ENCODE assay signal across 10 cellular contexts in genomic region chr16:31352344-31353115, GRCh38. TPM values are rescaled to one million over a fixed set of nuclear protein-coding genes. Genes with fewer than 3 reads are reported as not detected.
DNase-seq lines count a peak whose midpoint lies in the region; ATAC-seq and TF ChIP-seq lines count a peak whose summit lies in the region.
"Had no signal": no experiment of that assay in that cellular context is flagged by ENCODE, and none has a peak within 500 bp of the region (broad histone marks: within the 10 kb centered on the region; RNA-seq: fewer than 3 reads in every experiment).

No MANE protein-coding gene starts in this region.

- peak overlapping the region; percentile 97 for H3K27ac Mint-ChIP-seq in dendritic cell treated with granulocyte-macrophage colony-stimulating factor and Interleukin-4, amounts not matched to agents 40 ng/mL and 50 ng/mL, for 4 days

- peak overlapping the region; percentile 69 for H3K4me3 Mint-ChIP-seq in dendritic cell treated with granulocyte-macrophage colony-stimulating factor and Interleukin-4, amounts not matched to agents 40 ng/mL and 50 ng/mL, for 4 days

- no peak for TF ChIP-seq RAD21 in SK-N-SH (IDR thresholded peaks at IDR 0.05; ENCODE audit: low read length)

- no peaks in the 10 kb centered on the region for H3K9me2 ChIP-seq in SK-N-SH

- H3K27ac ChIP-seq in SK-N-SH (ENCODE audit: low read depth in 2 of 2, low read length in 1 of 2): no peak overlapping the region
- H3K27ac ChIP-seq: 22Rv1 had no signal

- H3K4me3 ChIP-seq in SK-N-SH (ENCODE audit: low read depth in 2 of 2, low read length in 1 of 2): no peak overlapping the region

- H3K79me2 ChIP-seq in SK-N-SH (ENCODE audit: insufficient read depth): no peaks in the 10 kb centered on the region

- no peaks in the 10 kb centered on the region for H3F3A ChIP-seq in SK-N-SH (replicated peaks; ENCODE audit: insufficient read depth)

- no peaks in the 10 kb centered on the region for H3K27me3 Mint-ChIP-seq in dendritic cell treated with granulocyte-macrophage colony-stimulating factor and Interleukin-4, amounts not matched to agents 40 ng/mL and 50 ng/mL, for 4 days

- no peaks in the 10 kb centered on the region for H3K9me3 ChIP-seq in SK-N-SH

- peaks cover 14% of the 10 kb centered on the region; the same call in 1 of the 2 replicates for H3K27me3 ChIP-seq in SK-N-SH (ENCODE audit: insufficient read depth)

- intact Hi-C loops in dendritic cell treated with granulocyte-macrophage colony-stimulating factor and Interleukin-4, amounts not matched to agents 40 ng/mL and 50 ng/mL, for 4 days (cut with micrococcal nuclease): loop anchor here (10.0 kb wide), 1 partner anchor 168 kb away; the partner anchor contains the start of gene FUS
- intact Hi-C loops in sciatic nerve (cut with DNase I): no loop called here

- H3K36me3 ChIP-seq in SK-N-SH (replicated peaks in 1 of 2; ENCODE audit: control insufficient read depth in 1 of 2, insufficient read depth in 2 of 2, low read length in 1 of 2): no peaks in the 10 kb centered on the region

- 40% methylated on average over 20 of the region's 23 CpGs for WGBS in SK-N-SH (ENCODE audit: low lambda C conversion rate)

- no peaks in the 10 kb centered on the region for H3K9me3 Mint-ChIP-seq in dendritic cell treated with granulocyte-macrophage colony-stimulating factor and Interleukin-4, amounts not matched to agents 40 ng/mL and 50 ng/mL, for 4 days

- DNase-seq in SK-N-SH: no peak
- DNase-seq in NOMO-1 treated with DMSO at 0.1 percent for 48 hours (lab: John Stamatoyannopoulos, UW; ENCODE audit: unreplicated experiment): peak; percentile 95
- peak; percentile 54 for DNase-seq in sciatic nerve (ENCODE audit: low spot score)
- no peak for DNase-seq in cortex of kidney (lab: John Stamatoyannopoulos, UW)
- DNase-seq in GM13977 (ENCODE audit: low spot score): no peak
- no peak for DNase-seq in DMS 273 (lab: John Stamatoyannopoulos, UW; ENCODE audit: unreplicated experiment)

- H3K4me2 ChIP-seq in SK-N-SH: peak overlapping the region; percentile 46; the same call in 1 of the 2 replicates

- POLR2A ChIA-PET in SK-N-SH (lab: Yijun Ruan, JAX): no interaction called here

- no peak overlapping the region for H3K9ac ChIP-seq in SK-N-SH

- ATAC-seq in SK-N-SH treated with all-trans-retinoic acid at 6 μM for 48 hours (no peak), sciatic nerve (peak; percentile 78)

- TF ChIP-seq CTCF in SK-N-SH (IDR thresholded peaks at IDR 0.05) (no peak), GM13977 (IDR thresholded peaks at IDR 0.05; ENCODE audit: extremely low read depth, insufficient read depth, missing control alignments) (no peak)

- CTCF ChIA-PET in SK-N-SH (lab: Yijun Ruan, JAX): no interaction called here

- no peaks in the 10 kb centered on the region for H3K4me1 ChIP-seq in SK-N-SH (ENCODE audit: control insufficient read depth in 1 of 2, insufficient read depth in 2 of 2, low read depth in 1 of 2, low read length in 1 of 2)

- no peak for TF ChIP-seq EP300 in SK-N-SH (IDR thresholded peaks at IDR 0.05; ENCODE audit: borderline replicate concordance in 1 of 2, low read depth in 1 of 2, low read length in 1 of 2)

- in situ Hi-C loops in GM13977 (cut with MboI; ENCODE audit: low pct_unique_long_range_greater_than_20kb, low sequenced_read_pairs, unreplicated experiment): no loop called here

- H3K4me1 Mint-ChIP-seq in dendritic cell treated with granulocyte-macrophage colony-stimulating factor and Interleukin-4, amounts not matched to agents 40 ng/mL and 50 ng/mL, for 4 days (ENCODE audit: low read depth): peaks cover 94% of the 10 kb centered on the region

- H4K20me1 ChIP-seq in SK-N-SH (ENCODE audit: insufficient read depth): no peaks in the 10 kb centered on the region

- H3K36me3 Mint-ChIP-seq in dendritic cell treated with granulocyte-macrophage colony-stimulating factor and Interleukin-4, amounts not matched to agents 40 ng/mL and 50 ng/mL, for 4 days (ENCODE audit: low read depth): peaks cover 27% of the 10 kb centered on the region

- H2AFZ ChIP-seq in SK-N-SH (ENCODE audit: low read depth): no peak overlapping the region

TF ChIP-seq in SK-N-SH, 30 proteins besides CTCF, POLR2A, EP300 and RAD21:
- TF ChIP-seq TAF1 (IDR thresholded peaks at IDR 0.05; ENCODE audit: borderline replicate concordance, low read depth, low read length): no peak
- no peak for TF ChIP-seq MXI1 (IDR thresholded peaks at IDR 0.05; ENCODE audit: low read depth, low read length)
- TF ChIP-seq POLR2AphosphoS5 (IDR thresholded peaks at IDR 0.05; ENCODE audit: low read depth, low read length): no peak
- TF ChIP-seq ZBTB33 (IDR thresholded peaks at IDR 0.05; ENCODE audit: borderline replicate concordance, low read depth): no peak
- no peak for TF ChIP-seq ELF1 (IDR thresholded peaks at IDR 0.05)
- TF ChIP-seq NFIC (IDR thresholded peaks at IDR 0.05; ENCODE audit: borderline replicate concordance): no peak
- TF ChIP-seq YY1 (IDR thresholded peaks at IDR 0.05; ENCODE audit: low read depth): no peak
- no peak for TF ChIP-seq RFX5 (IDR thresholded peaks at IDR 0.05; ENCODE audit: low read length)
- TF ChIP-seq FOXM1 (IDR thresholded peaks at IDR 0.05; ENCODE audit: low read depth): no peak
- TF ChIP-seq NRF1 (IDR thresholded peaks at IDR 0.05; ENCODE audit: low read depth, low read length): no peak

TF ChIP-seq in SK-N-SH treated with all-trans-retinoic acid at 6 μM for 48 hours, 23 proteins besides CTCF, POLR2A, EP300 and RAD21 (continues in another document):
- TF ChIP-seq RARB (CRISPR knock-in tag; IDR thresholded peaks at IDR 0.05): no peak
- TF ChIP-seq ZFP3 (CRISPR knock-in tag; IDR thresholded peaks at IDR 0.05): no peak
- TF ChIP-seq CSRNP3 (CRISPR knock-in tag; IDR thresholded peaks at IDR 0.05): no peak
- no peak for TF ChIP-seq ZFP30 (CRISPR knock-in tag; IDR thresholded peaks at IDR 0.05)
- TF ChIP-seq BACH2 (CRISPR knock-in tag; IDR thresholded peaks at IDR 0.05; ENCODE audit: borderline replicate concordance): no peak
- TF ChIP-seq ZC3H10 (CRISPR knock-in tag; IDR thresholded peaks at IDR 0.05): no peak
- no peak for TF ChIP-seq POU6F1 (CRISPR knock-in tag; IDR thresholded peaks at IDR 0.05; ENCODE audit: borderline replicate concordance, low read depth)
- no peak for TF ChIP-seq TCF4 (CRISPR knock-in tag; IDR thresholded peaks at IDR 0.05; ENCODE audit: borderline replicate concordance)
- no peak for TF ChIP-seq ZNF565 (CRISPR knock-in tag; conservative IDR thresholded peaks at IDR 0.05; ENCODE audit: low read depth)
- no peak for TF ChIP-seq TSHZ2 (CRISPR knock-in tag; IDR thresholded peaks at IDR 0.05)

RNA-seq across cellular contexts. Expression of gene ITGAX, which starts 2.4 kb away (rescaled TPM):
- polyA plus RNA-seq in SK-N-SH (2012; rRNA removed): 0.44 and 0.66 TPM in 2 replicates
- 0.30 and 0.38 TPM in 2 replicates for polyA plus RNA-seq in SK-N-SH (2012; cell fraction: cytosol; rRNA removed)
- 0.81 and 1.3 TPM in 2 replicates for polyA plus RNA-seq in SK-N-SH (2012; cell fraction: nucleus; rRNA removed)
- total RNA-seq in sciatic nerve: 41.1 TPM
- total RNA-seq: osteocyte had no signal

RNA-seq across cellular contexts. Expression of gene ITGAD, which starts 40.6 kb away (rescaled TPM):
- not detected in 2 replicates for polyA plus RNA-seq in SK-N-SH (2012; rRNA removed)
- not detected in 2 replicates for polyA plus RNA-seq in SK-N-SH (2012; cell fraction: cytosol; rRNA removed)
- polyA plus RNA-seq in SK-N-SH (2012; cell fraction: nucleus; rRNA removed): not detected in 2 replicates
- 0.89 TPM for total RNA-seq in sciatic nerve
- total RNA-seq: osteocyte had no signal

Comparison
In these comparisons a context has a peak if more than half of its experiments do, and no peak if none do; other contexts are left out.
1. DNase-seq: peak in NOMO-1 treated with DMSO at 0.1 percent for 48 hours (single experiment) and sciatic nerve (single experiment); none in SK-N-SH (single experiment), cortex of kidney (single experiment), GM13977 (single experiment) and DMS 273 (single experiment).